2 cellular contexts compared by ENCODE assay signal in the genomic region with DNA sequence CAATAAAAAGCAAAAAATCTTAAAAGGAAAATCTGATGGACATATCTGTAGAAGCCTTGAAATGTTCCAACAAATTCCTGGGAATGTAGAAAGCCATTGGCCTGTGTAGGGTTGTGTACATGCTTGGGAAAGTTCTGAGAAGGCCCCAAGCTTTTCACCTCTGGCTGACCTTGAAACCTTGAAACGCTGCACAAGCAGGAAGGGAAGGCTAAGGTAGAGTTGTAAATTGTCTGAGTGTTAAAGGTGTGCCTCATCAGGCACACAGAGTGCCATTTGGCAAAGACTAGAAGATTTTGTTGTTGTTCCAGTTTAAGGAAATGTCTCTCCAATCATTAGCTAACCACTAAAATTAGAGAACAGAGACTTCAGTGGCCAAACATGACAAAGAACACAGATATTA.
TF ChIP-seq lines count a peak whose summit lies in the region.

No MANE protein-coding gene starts in this region.

TF ChIP-seq in A549, 52 proteins besides CTCF, POLR2A, EP300 and RAD21:
- TF ChIP-seq CHD2 (IDR thresholded peaks at IDR 0.05; ENCODE audit: low read length, partially characterized antibody) (no peak), ESRRA (IDR thresholded peaks at IDR 0.05; ENCODE audit: borderline replicate concordance, low read length) (peak; percentile 43; the same call in 1 of the 2 replicates), KDM1A (IDR thresholded peaks at IDR 0.05; ENCODE audit: low read depth) (peak; percentile 14; the same call in 1 of the 2 replicates), MYC (IDR thresholded peaks at IDR 0.05; ENCODE audit: borderline replicate concordance, low read length) (no peak)

TF ChIP-seq in K562, 482 proteins besides CTCF, POLR2A, EP300 and RAD21 (continued from another document):
- no peak for TF ChIP-seq ZNF639 (CRISPR knock-in tag; conservative IDR thresholded peaks at IDR 0.05 in 1 of 2, IDR thresholded peaks at IDR 0.05 in 1 of 2)
- TF ChIP-seq RBM25 (IDR thresholded peaks at IDR 0.05; ENCODE audit: low read depth, low read length, severe bottlenecking): peak; percentile 16
- no peak for TF ChIP-seq COPS2 (conservative IDR thresholded peaks at IDR 0.05)
- TF ChIP-seq ZZZ3 (IDR thresholded peaks at IDR 0.05): peak; percentile 77; the same call in 1 of the 2 replicates
- TF ChIP-seq ZNF584 (CRISPR knock-in tag; IDR thresholded peaks at IDR 0.05; ENCODE audit: low read depth): no peak
- no peak for TF ChIP-seq FIP1L1 (IDR thresholded peaks at IDR 0.05; ENCODE audit: low read depth, low read length, poor library complexity, severe bottlenecking)
- no peak for TF ChIP-seq HDAC2 (IDR thresholded peaks at IDR 0.05)
- TF ChIP-seq, protein P1, sequence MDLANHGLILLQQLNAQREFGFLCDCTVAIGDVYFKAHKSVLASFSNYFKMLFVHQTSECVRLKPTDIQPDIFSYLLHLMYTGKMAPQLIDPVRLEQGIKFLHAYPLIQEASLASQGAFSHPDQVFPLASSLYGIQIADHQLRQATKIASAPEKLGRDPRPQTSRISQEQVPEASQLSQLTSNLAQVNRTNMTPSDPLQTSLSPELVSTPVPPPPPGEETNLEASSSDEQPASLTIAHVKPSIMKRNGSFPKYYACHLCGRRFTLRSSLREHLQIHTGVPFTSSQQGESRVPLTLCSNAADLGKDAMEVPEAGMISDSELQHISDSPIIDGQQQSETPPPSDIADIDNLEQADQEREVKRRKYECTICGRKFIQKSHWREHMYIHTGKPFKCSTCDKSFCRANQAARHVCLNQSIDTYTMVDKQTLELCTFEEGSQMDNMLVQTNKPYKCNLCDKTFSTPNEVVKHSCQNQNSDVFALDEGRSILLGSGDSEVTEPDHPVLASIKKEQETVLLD (IDR thresholded peaks at IDR 0.05): no peak
- TF ChIP-seq HES1 (IDR thresholded peaks at IDR 0.05; ENCODE audit: low read depth): no peak
- peak in 1 of 2 experiments; percentile 31; a peak in 1 of 3 replicates for TF ChIP-seq CBX3 (IDR thresholded peaks at IDR 0.05; ENCODE audit: borderline replicate concordance in 1 of 2, low read length in 2 of 2)
- no peak for TF ChIP-seq NCOA2 (IDR thresholded peaks at IDR 0.05; ENCODE audit: partially characterized antibody in 2 of 2)
- TF ChIP-seq CBFB (CRISPR knock-in tag; IDR thresholded peaks at IDR 0.05): no peak
- no peak for TF ChIP-seq ARID3A (IDR thresholded peaks at IDR 0.05; ENCODE audit: borderline replicate concordance, low read depth, low read length)
- no peak for TF ChIP-seq RAD51 (IDR thresholded peaks at IDR 0.05; ENCODE audit: borderline replicate concordance, low read depth)
- TF ChIP-seq ESRRA (IDR thresholded peaks at IDR 0.05; ENCODE audit: borderline replicate concordance, low read depth): peak; percentile 58; the same call in 1 of the 2 replicates
- no peak for TF ChIP-seq CTCFL (IDR thresholded peaks at IDR 0.05; ENCODE audit: borderline replicate concordance, insufficient read depth, low read depth, low read length, poor library complexity, severe bottlenecking)
- TF ChIP-seq MCM3 (IDR thresholded peaks at IDR 0.05): no peak
- TF ChIP-seq RB1 (IDR thresholded peaks at IDR 0.05; ENCODE audit: low read depth): no peak
